Comparison of ENCODE assay signal across 6 cellular contexts in genomic region chr22:20675613-20676012, GRCh38.
DNase-seq lines count a peak whose midpoint lies in the region; ATAC-seq, FAIRE-seq and TF ChIP-seq lines count a peak whose summit lies in the region.
"Not testable (repeated sequence)": the region's sequence is repeated elsewhere in the genome, so short reads cannot be mapped to it uniquely, and the experiment has no call there.

No MANE protein-coding gene starts in this region.

- H3K4me3 Mint-ChIP-seq in activated naive CD4-positive, alpha-beta T cell treated with anti-CD3 and anti-CD28 coated beads, Interleukin-2, amount 50 U/mL, for 24 hours; endothelial cell (ENCODE audit: unreplicated experiment); stimulated activated naive B cell treated with anti-CD40 and anti-IgM and Interleukin-4, amounts not matched to agents 10 μg/mL and 1 μg/mL and 100 μg/mL, for 72 hours: not testable (repeated sequence)
- H3K4me3 Mint-ChIP-seq in astrocyte (ENCODE audit: unreplicated experiment), result peak overlapping the region; percentile 12

- in situ Hi-C loops in K562 (cut with MboI), result loop anchor here (25.0 kb wide), 2 partner anchors 263 to 513 kb away; partner anchors contain the start of gene CCDC188

- not testable (repeated sequence) for H3K9me1 ChIP-seq in K562 (ENCODE audit: control insufficient read depth, insufficient read depth, low read length)

- DNase-seq in astrocyte (ENCODE audit: low read depth); K562 (ENCODE audit: extremely low read depth in 1 of 4, low spot score in 3 of 4); endothelial cell (ENCODE audit: low spot score); stimulated activated naive B cell treated with anti-CD40 and anti-IgM and Interleukin-4, amounts not matched to agents 10 μg/mL and 1 μg/mL and 100 μg/mL, for 72 hours; urothelium cell line (ENCODE audit: low spot score): not testable (repeated sequence)

- H3K27ac Mint-ChIP-seq in activated naive CD4-positive, alpha-beta T cell treated with anti-CD3 and anti-CD28 coated beads, Interleukin-2, amount 50 U/mL, for 24 hours, result peak overlapping the region; percentile 14
- not testable (repeated sequence) for H3K27ac Mint-ChIP-seq in astrocyte (ENCODE audit: unreplicated experiment)
- H3K27ac Mint-ChIP-seq in endothelial cell (ENCODE audit: unreplicated experiment), result peak overlapping the region; percentile 74
- H3K27ac Mint-ChIP-seq in stimulated activated naive B cell treated with anti-CD40 and anti-IgM and Interleukin-4, amounts not matched to agents 10 μg/mL and 1 μg/mL and 100 μg/mL, for 72 hours, result peak overlapping the region; percentile 59

- not testable (repeated sequence) for H3K9me3 Mint-ChIP-seq in activated naive CD4-positive, alpha-beta T cell treated with anti-CD3 and anti-CD28 coated beads, Interleukin-2, amount 50 U/mL, for 24 hours; astrocyte (ENCODE audit: unreplicated experiment); endothelial cell (ENCODE audit: unreplicated experiment); stimulated activated naive B cell treated with anti-CD40 and anti-IgM and Interleukin-4, amounts not matched to agents 10 μg/mL and 1 μg/mL and 100 μg/mL, for 72 hours

- TF ChIP-seq CTCF in astrocyte (IDR thresholded peaks at IDR 0.05; ENCODE audit: insufficient read depth, low read depth, low read length); K562 (IDR thresholded peaks at IDR 0.05 in 2 of 3, conservative IDR thresholded peaks at IDR 0.05 in 1 of 3; ENCODE audit: insufficient read depth in 2 of 3, low read depth in 1 of 3, low read length in 3 of 3); endothelial cell (IDR thresholded peaks at IDR 0.05; ENCODE audit: unreplicated experiment): not testable (repeated sequence)

- H3K27me3 Mint-ChIP-seq in activated naive CD4-positive, alpha-beta T cell treated with anti-CD3 and anti-CD28 coated beads, Interleukin-2, amount 50 U/mL, for 24 hours, result peaks cover 17% of the 10 kb centered on the region
- peaks cover 10% of the 10 kb centered on the region for H3K27me3 Mint-ChIP-seq in astrocyte (ENCODE audit: low read depth, unreplicated experiment)
- H3K27me3 Mint-ChIP-seq in endothelial cell (ENCODE audit: unreplicated experiment), result not testable (repeated sequence)
- H3K27me3 Mint-ChIP-seq in stimulated activated naive B cell treated with anti-CD40 and anti-IgM and Interleukin-4, amounts not matched to agents 10 μg/mL and 1 μg/mL and 100 μg/mL, for 72 hours, result peaks cover 48 to 56% of the 10 kb centered on the region in 2 donors

- not testable (repeated sequence) for H2AFZ ChIP-seq in astrocyte (ENCODE audit: low read depth, low read length); K562 (ENCODE audit: low read depth, low read length)

- CTCF ChIA-PET in K562 (lab: Yijun Ruan, JAX; ENCODE audit: low intra/inter-chr PET ratio), result not testable (repeated sequence)

- H3K9me3 ChIP-seq in astrocyte (ENCODE audit: insufficient read depth, low read depth, low read length); K562 (replicated peaks; ENCODE audit: control insufficient read depth, insufficient read depth, low read depth, low read length): not testable (repeated sequence)

- H3K27ac ChIP-seq in astrocyte (ENCODE audit: low read depth, low read length); K562 (ENCODE audit: extremely low read depth, low read depth, low read length): not testable (repeated sequence)

- POLR2A ChIA-PET in K562 (lab: Yijun Ruan, JAX), result interaction anchor here (0.9 kb wide), 1 partner anchor 18 kb away, joined by 8 read pairs; no protein-coding TSS in a partner anchor

- not testable (repeated sequence) for H3K79me2 ChIP-seq in astrocyte (ENCODE audit: insufficient read depth, low read length); K562 (ENCODE audit: control insufficient read depth, insufficient read depth, low read length)

- not testable (repeated sequence) for H3K36me3 ChIP-seq in astrocyte (ENCODE audit: insufficient read depth, low read length); K562 (ENCODE audit: control insufficient read depth, insufficient read depth, low read length)

- not testable (repeated sequence) for TF ChIP-seq POLR2A in K562 (conservative IDR thresholded peaks at IDR 0.05)

- H4K20me1 ChIP-seq in astrocyte (ENCODE audit: insufficient read depth, low read length); K562 (replicated peaks; ENCODE audit: control insufficient read depth, insufficient read depth, low read length): not testable (repeated sequence)

- 3% methylated on average over 1 of the region's 1 CpG for WGBS in K562 (ENCODE audit: insufficient coverage, low coverage, missing lambda C conversion rate)

- H3K4me3 ChIP-seq in astrocyte (ENCODE audit: insufficient read depth, low read depth, low read length); K562: not testable (repeated sequence)

- intact Hi-C loops in K562 (cut with micrococcal nuclease), result loop anchor here (10.0 kb wide), 1 partner anchor 261 kb away; no protein-coding TSS in a partner anchor

- H3K4me1 Mint-ChIP-seq in activated naive CD4-positive, alpha-beta T cell treated with anti-CD3 and anti-CD28 coated beads, Interleukin-2, amount 50 U/mL, for 24 hours; astrocyte (ENCODE audit: low read depth, unreplicated experiment); stimulated activated naive B cell treated with anti-CD40 and anti-IgM and Interleukin-4, amounts not matched to agents 10 μg/mL and 1 μg/mL and 100 μg/mL, for 72 hours: not testable (repeated sequence)
- peaks cover 11% of the 10 kb centered on the region for H3K4me1 Mint-ChIP-seq in endothelial cell (ENCODE audit: unreplicated experiment)

- H3K4me1 ChIP-seq in astrocyte (ENCODE audit: insufficient read depth, low read length); K562 (replicated peaks in 1 of 2; ENCODE audit: control insufficient read depth in 2 of 2, insufficient read depth in 2 of 2, low read length in 2 of 2): not testable (repeated sequence)

- not testable (repeated sequence) for H3K9ac ChIP-seq in astrocyte (ENCODE audit: low read length); K562 (ENCODE audit: insufficient read depth in 1 of 2, low read depth in 2 of 2, low read length in 2 of 2)

- H3K27me3 ChIP-seq in astrocyte (ENCODE audit: insufficient read depth, low read length) (peaks cover 19% of the 10 kb centered on the region), K562 (ENCODE audit: control insufficient read depth in 2 of 2, insufficient read depth in 2 of 2, low read length in 2 of 2) (peaks cover 17 to 24% of the 10 kb centered on the region in 2 experiments)

- TF ChIP-seq EP300 in K562 (IDR thresholded peaks at IDR 0.05; ENCODE audit: low read length), result not testable (repeated sequence)

- not testable (repeated sequence) for BruUV-seq in K562 (replicated peaks; lab: Mats Ljungman, UMichigan)

- H3K36me3 Mint-ChIP-seq in activated naive CD4-positive, alpha-beta T cell treated with anti-CD3 and anti-CD28 coated beads, Interleukin-2, amount 50 U/mL, for 24 hours; astrocyte (ENCODE audit: low read depth, unreplicated experiment); endothelial cell (ENCODE audit: low read depth, unreplicated experiment); stimulated activated naive B cell treated with anti-CD40 and anti-IgM and Interleukin-4, amounts not matched to agents 10 μg/mL and 1 μg/mL and 100 μg/mL, for 72 hours: not testable (repeated sequence)

- ATAC-seq in K562; stimulated activated naive B cell treated with anti-CD40 and anti-IgM and Interleukin-4, amounts not matched to agents 10 μg/mL and 1 μg/mL and 100 μg/mL, for 72 hours (replicated peaks): not testable (repeated sequence)

- FAIRE-seq in astrocyte (lab: Jason Lieb, UNC); K562 (lab: Jason Lieb, UNC): not testable (repeated sequence)
- peak; percentile 17 for FAIRE-seq in urothelium cell line (lab: Jason Lieb, UNC)

- not testable (repeated sequence) for H3K4me2 ChIP-seq in astrocyte (ENCODE audit: low read length); K562 (ENCODE audit: insufficient read depth, low read length)

- not testable (repeated sequence) for TF ChIP-seq RAD21 in K562 (CRISPR knock-in tag; conservative IDR thresholded peaks at IDR 0.05 in 1 of 2, IDR thresholded peaks at IDR 0.05 in 1 of 2)

TF ChIP-seq in K562, 482 proteins besides CTCF, POLR2A, EP300 and RAD21 (continues in another document):
- peak; percentile 58; the same call in 1 of the 2 replicates for TF ChIP-seq HLTF (IDR thresholded peaks at IDR 0.05)
- TF ChIP-seq, protein P1, sequence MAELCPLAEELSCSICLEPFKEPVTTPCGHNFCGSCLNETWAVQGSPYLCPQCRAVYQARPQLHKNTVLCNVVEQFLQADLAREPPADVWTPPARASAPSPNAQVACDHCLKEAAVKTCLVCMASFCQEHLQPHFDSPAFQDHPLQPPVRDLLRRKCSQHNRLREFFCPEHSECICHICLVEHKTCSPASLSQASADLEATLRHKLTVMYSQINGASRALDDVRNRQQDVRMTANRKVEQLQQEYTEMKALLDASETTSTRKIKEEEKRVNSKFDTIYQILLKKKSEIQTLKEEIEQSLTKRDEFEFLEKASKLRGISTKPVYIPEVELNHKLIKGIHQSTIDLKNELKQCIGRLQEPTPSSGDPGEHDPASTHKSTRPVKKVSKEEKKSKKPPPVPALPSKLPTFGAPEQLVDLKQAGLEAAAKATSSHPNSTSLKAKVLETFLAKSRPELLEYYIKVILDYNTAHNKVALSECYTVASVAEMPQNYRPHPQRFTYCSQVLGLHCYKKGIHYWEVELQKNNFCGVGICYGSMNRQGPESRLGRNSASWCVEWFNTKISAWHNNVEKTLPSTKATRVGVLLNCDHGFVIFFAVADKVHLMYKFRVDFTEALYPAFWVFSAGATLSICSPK (IDR thresholded peaks at IDR 0.05; ENCODE audit: borderline replicate concordance), result peak; percentile 85; the same call in 1 of the 2 replicates
